In genomic region chr10:32331606-32332005, GRCh38 we compare ENCODE assay signal across 1 cellular context.
TF ChIP-seq lines count a peak whose summit lies in the region.

No MANE protein-coding gene starts in this region.

TF ChIP-seq in GM12878, 131 proteins besides CTCF, POLR2A, EP300 and RAD21:
- TF ChIP-seq HDAC6 (IDR thresholded peaks at IDR 0.05; ENCODE audit: unreplicated experiment) (no peak), STAT3 (IDR thresholded peaks at IDR 0.05; ENCODE audit: low read depth, low read length) (no peak), RELA (IDR thresholded peaks at IDR 0.05; ENCODE audit: borderline replicate concordance, partially characterized antibody) (no peak), CBX3 (IDR thresholded peaks at IDR 0.05; ENCODE audit: borderline replicate concordance, low read depth) (no peak), NR2C2 (IDR thresholded peaks at IDR 0.05; ENCODE audit: borderline replicate concordance, control insufficient read depth, insufficient read length, low read depth) (no peak), ATF3 (IDR thresholded peaks at IDR 0.05; ENCODE audit: borderline replicate concordance, extremely low read depth, low read depth, low read length) (no peak), MYB (IDR thresholded peaks at IDR 0.05; ENCODE audit: borderline replicate concordance, low read depth, low read length) (no peak), RBBP5 (conservative IDR thresholded peaks at IDR 0.05) (no peak), SPI1 (IDR thresholded peaks at IDR 0.05; ENCODE audit: borderline replicate concordance, insufficient read depth, low read depth, low read length) (no peak), ZNF24 (IDR thresholded peaks at IDR 0.05) (no peak), TBL1XR1 (IDR thresholded peaks at IDR 0.05; ENCODE audit: low read depth, low read length) (no peak), SIX5 (IDR thresholded peaks at IDR 0.05; ENCODE audit: low read depth, low read length, severe bottlenecking) (no peak), BHLHE40 (IDR thresholded peaks at IDR 0.05; ENCODE audit: borderline replicate concordance in 1 of 2, low read depth in 2 of 2, low read length in 1 of 2) (no peak), CHD4 (IDR thresholded peaks at IDR 0.05) (no peak), EGR1 (IDR thresholded peaks at IDR 0.05; ENCODE audit: borderline replicate concordance in 1 of 2, low read depth in 2 of 2, low read length in 2 of 2) (no peak), KDM1A (IDR thresholded peaks at IDR 0.05; ENCODE audit: borderline replicate concordance) (no peak), NBN (IDR thresholded peaks at IDR 0.05) (no peak), IKZF2 (IDR thresholded peaks at IDR 0.05) (no peak), ZNF687 (IDR thresholded peaks at IDR 0.05) (no peak), SMAD5 (IDR thresholded peaks at IDR 0.05; ENCODE audit: low read depth) (no peak)
